ENCODE assay signal across 8 cellular contexts in the genomic region with DNA sequence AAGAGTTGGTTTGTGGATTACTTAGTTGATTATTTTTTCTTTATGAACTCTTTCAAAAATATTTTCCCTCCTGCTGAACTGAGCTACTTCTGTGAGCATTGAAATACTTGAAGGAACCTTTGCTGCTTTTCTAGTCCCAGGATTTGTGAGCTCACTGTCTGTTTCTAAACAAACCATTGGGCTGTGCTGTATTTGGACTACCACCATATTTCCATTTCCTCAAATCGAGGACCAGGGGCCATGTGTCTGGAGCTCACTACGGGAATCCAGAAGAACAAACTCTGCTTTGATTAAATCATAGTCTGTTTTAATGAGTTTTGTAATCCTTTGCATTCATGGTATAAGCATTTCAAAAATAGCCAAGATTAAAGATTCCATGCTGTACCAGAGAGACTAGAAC. TPM values are rescaled to one million over a fixed set of nuclear protein-coding genes. Genes with fewer than 3 reads are reported as not detected.
DNase-seq lines count a peak whose midpoint lies in the region; ATAC-seq, FAIRE-seq and TF ChIP-seq lines count a peak whose summit lies in the region.

No MANE protein-coding gene starts in this region.

- H3K36me3 ChIP-seq in right atrium auricular region (no peaks in the 10 kb centered on the region), adipocyte (ENCODE audit: control insufficient read depth, insufficient read depth, low read length, severe bottlenecking) (peaks cover 11% of the 10 kb centered on the region), lower lobe of right lung (peaks cover 33% of the 10 kb centered on the region)

- TF ChIP-seq CTCF in right atrium auricular region (IDR thresholded peaks at IDR 0.05) = no peak
- no peak for TF ChIP-seq CTCF in lower lobe of right lung (IDR thresholded peaks at IDR 0.05)

- DNase-seq in right atrium auricular region (ENCODE audit: low spot score) (no peak), left cardiac atrium (no peak), adipocyte (ENCODE audit: low read depth) (peak; percentile 42), lower lobe of right lung (no peak), RCC 7860 (ENCODE audit: low spot score) (no peak), AG08395 (ENCODE audit: low spot score) (no peak)

- ATAC-seq in left cardiac atrium (no peak), lower lobe of right lung (no peak), HG02973 (IDR thresholded peaks at IDR 0.05; ENCODE audit: unreplicated experiment) (no peak), HG02981 (IDR thresholded peaks at IDR 0.05; ENCODE audit: unreplicated experiment) (no peak)

- H3K9ac ChIP-seq in adipocyte (ENCODE audit: low read length) = peak overlapping the region; percentile 96

- peak overlapping the region; percentile 93 to 94 for H3K27ac ChIP-seq in right atrium auricular region
- H3K27ac ChIP-seq in lower lobe of right lung = peak overlapping the region; percentile 95

- no peak for FAIRE-seq in RCC 7860 (lab: Jason Lieb, UNC)

- no peaks in the 10 kb centered on the region for H3K27me3 ChIP-seq in right atrium auricular region
- H3K27me3 ChIP-seq in adipocyte (replicated peaks; ENCODE audit: control insufficient read depth, insufficient read depth, low read length) = no peaks in the 10 kb centered on the region
- no peaks in the 10 kb centered on the region for H3K27me3 ChIP-seq in lower lobe of right lung (ENCODE audit: low read depth)

- H3K9me3 ChIP-seq in right atrium auricular region (no peaks in the 10 kb centered on the region), adipocyte (ENCODE audit: control insufficient read depth, low read length) (no peaks in the 10 kb centered on the region), lower lobe of right lung (no peaks in the 10 kb centered on the region)

- intact Hi-C loops in left cardiac atrium (cut with DNase I) (no loop called here), lower lobe of right lung (cut with DNase I) (no loop called here)

- H3K4me1 ChIP-seq in right atrium auricular region (peaks cover 0 to 60% of the 10 kb centered on the region in 2 donors), adipocyte (ENCODE audit: control insufficient read depth, insufficient read depth, low read length) (peaks cover 31% of the 10 kb centered on the region), lower lobe of right lung (peaks cover 32% of the 10 kb centered on the region)

- H3K4me3 ChIP-seq in right atrium auricular region = peak overlapping the region; percentile 75 to 89
- peak overlapping the region; percentile 93 for H3K4me3 ChIP-seq in adipocyte (ENCODE audit: low read length)
- H3K4me3 ChIP-seq in lower lobe of right lung = peak overlapping the region; percentile 90

RNA-seq across cellular contexts. Expression of gene MRPL33, which starts 1.3 kb away (rescaled TPM):
- total RNA-seq in right atrium auricular region (100 to 1,000 TPM; 270 to 370 TPM), left cardiac atrium (100 to 1,000 TPM; 198 to 226 TPM), lower lobe of right lung (93.3 TPM)
